Comparison of ENCODE assay signal across 2 cellular contexts in the genomic region with DNA sequence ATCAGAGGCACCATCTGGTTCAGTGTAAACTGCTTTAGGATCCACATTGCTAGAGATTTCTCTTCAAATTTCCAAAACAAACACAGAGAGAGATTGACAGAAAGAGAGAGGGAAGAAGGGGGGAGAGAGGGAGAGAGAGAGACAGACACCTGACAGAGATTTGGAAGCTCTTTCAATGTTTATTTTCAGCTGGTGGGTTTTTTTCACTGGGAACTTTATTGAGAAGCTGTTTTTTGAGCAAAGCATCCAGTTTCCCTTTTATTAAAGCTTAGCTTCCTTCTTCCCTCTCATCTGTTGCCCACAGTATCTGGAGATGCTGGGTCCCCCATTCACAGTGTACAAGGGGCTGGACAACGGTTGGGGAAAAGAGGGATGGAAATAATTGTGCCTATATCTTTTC.
TF ChIP-seq lines count a peak whose summit lies in the region.

No MANE protein-coding gene starts in this region.

TF ChIP-seq in GM12878, 131 proteins besides CTCF, POLR2A, EP300 and RAD21 (continued from another document):
- TF ChIP-seq, protein P1, sequence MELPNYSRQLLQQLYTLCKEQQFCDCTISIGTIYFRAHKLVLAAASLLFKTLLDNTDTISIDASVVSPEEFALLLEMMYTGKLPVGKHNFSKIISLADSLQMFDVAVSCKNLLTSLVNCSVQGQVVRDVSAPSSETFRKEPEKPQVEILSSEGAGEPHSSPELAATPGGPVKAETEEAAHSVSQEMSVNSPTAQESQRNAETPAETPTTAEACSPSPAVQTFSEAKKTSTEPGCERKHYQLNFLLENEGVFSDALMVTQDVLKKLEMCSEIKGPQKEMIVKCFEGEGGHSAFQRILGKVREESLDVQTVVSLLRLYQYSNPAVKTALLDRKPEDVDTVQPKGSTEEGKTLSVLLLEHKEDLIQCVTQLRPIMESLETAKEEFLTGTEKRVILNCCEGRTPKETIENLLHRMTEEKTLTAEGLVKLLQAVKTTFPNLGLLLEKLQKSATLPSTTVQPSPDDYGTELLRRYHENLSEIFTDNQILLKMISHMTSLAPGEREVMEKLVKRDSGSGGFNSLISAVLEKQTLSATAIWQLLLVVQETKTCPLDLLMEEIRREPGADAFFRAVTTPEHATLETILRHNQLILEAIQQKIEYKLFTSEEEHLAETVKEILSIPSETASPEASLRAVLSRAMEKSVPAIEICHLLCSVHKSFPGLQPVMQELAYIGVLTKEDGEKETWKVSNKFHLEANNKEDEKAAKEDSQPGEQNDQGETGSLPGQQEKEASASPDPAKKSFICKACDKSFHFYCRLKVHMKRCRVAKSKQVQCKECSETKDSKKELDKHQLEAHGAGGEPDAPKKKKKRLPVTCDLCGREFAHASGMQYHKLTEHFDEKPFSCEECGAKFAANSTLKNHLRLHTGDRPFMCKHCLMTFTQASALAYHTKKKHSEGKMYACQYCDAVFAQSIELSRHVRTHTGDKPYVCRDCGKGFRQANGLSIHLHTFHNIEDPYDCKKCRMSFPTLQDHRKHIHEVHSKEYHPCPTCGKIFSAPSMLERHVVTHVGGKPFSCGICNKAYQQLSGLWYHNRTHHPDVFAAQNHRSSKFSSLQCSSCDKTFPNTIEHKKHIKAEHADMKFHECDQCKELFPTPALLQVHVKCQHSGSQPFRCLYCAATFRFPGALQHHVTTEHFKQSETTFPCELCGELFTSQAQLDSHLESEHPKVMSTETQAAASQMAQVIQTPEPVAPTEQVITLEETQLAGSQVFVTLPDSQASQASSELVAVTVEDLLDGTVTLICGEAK (IDR thresholded peaks at IDR 0.05; ENCODE audit: borderline replicate concordance) = peak; percentile 77; the same call in 1 of the 2 replicates

TF ChIP-seq in WTC11, 78 proteins besides CTCF, POLR2A, EP300 and RAD21 (continued from another document):
- TF ChIP-seq, protein P2, sequence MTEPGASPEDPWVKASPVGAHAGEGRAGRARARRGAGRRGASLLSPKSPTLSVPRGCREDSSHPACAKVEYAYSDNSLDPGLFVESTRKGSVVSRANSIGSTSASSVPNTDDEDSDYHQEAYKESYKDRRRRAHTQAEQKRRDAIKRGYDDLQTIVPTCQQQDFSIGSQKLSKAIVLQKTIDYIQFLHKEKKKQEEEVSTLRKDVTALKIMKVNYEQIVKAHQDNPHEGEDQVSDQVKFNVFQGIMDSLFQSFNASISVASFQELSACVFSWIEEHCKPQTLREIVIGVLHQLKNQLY (CRISPR knock-in tag; IDR thresholded peaks at IDR 0.05) = no peak
- no peak for TF ChIP-seq IRF2 (CRISPR knock-in tag; IDR thresholded peaks at IDR 0.05; ENCODE audit: borderline replicate concordance, low read depth)
